1 cellular context compared by ENCODE assay signal in genomic region chr14:95487669-95488084, GRCh38.
TF ChIP-seq lines count a peak whose summit lies in the region.

No MANE protein-coding gene starts in this region.

TF ChIP-seq in HEK293, 187 proteins besides CTCF, POLR2A, EP300 and RAD21 (continued from another document):
- TF ChIP-seq EGR2 (tag by site-specific recombination; IDR thresholded peaks at IDR 0.05; ENCODE audit: low read depth) (peak; percentile 95), ZNF416 (tag by site-specific recombination; IDR thresholded peaks at IDR 0.05) (no peak), ZNF513 (tag by site-specific recombination; IDR thresholded peaks at IDR 0.05) (0 out of 2 replicates have a peak, but pooled peaks have one; percentile 29), ZBTB11 (tag by site-specific recombination; conservative IDR thresholded peaks at IDR 0.05; ENCODE audit: low read depth) (no peak), ZNF280C (tag by site-specific recombination; IDR thresholded peaks at IDR 0.05) (no peak), ZNF610 (tag by site-specific recombination; IDR thresholded peaks at IDR 0.05; ENCODE audit: borderline replicate concordance) (no peak), ZFHX2 (tag by site-specific recombination; conservative IDR thresholded peaks at IDR 0.05) (peak; percentile 90), ZNF24 (tag by site-specific recombination; IDR thresholded peaks at IDR 0.05) (no peak), SALL2 (tag by site-specific recombination; IDR thresholded peaks at IDR 0.05; ENCODE audit: borderline replicate concordance) (no peak)
